ENCODE assay signal across 22 cellular contexts in the genomic region with DNA sequence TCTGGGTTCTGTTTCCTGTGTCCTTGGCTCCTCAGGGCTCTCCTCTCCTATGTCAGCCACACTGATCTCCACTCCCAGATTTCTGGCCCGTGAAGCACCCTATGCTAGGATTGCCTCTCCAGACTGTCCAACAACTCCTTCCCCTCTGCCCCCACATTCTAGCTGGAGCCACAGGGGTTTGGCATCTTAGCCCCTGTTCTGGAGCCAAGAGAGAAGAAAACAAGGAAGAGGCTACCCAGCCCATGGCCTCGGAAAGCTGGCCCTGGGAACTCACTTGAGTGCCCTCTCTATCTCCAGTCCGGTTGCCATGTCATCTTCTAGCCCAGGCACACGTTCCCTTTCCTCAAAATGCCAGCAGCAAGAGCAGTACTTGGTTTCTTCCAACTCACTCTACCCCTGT. TPM values are rescaled to one million over a fixed set of nuclear protein-coding genes. Genes with fewer than 3 reads are reported as not detected.
"Had no signal": no experiment of that assay in that cellular context is flagged by ENCODE, and none has a peak within 500 bp of the region (broad histone marks: within the 10 kb centered on the region; RNA-seq: fewer than 3 reads in every experiment).

No MANE protein-coding gene starts in this region.

- H3K4me3 ChIP-seq: colonic mucosa, gastrocnemius medialis, left lung, lower lobe of right lung, psoas muscle, right lobe of liver, suprapubic skin, thyroid gland had no signal

- H3K36me3 ChIP-seq: colonic mucosa, gastrocnemius medialis, left lung, lower lobe of right lung, neutrophil, right lobe of liver, suprapubic skin, thyroid gland had no signal

- H3K27me3 ChIP-seq: colonic mucosa, gastrocnemius medialis, left lung, neutrophil, right lobe of liver, thyroid gland had no signal

- H3K27ac Mint-ChIP-seq: endodermal cell; immature natural killer cell; natural killer cell treated with Interleukin-12 subunit alpha and Interleukin-12 subunit beta and Interleukin-15 and Interleukin-18, amount 100 ng/mL, for 72 hours; type B pancreatic cell had no signal

- ATAC-seq: gastrocnemius medialis; left lung; lower lobe of right lung; natural killer cell treated with Interleukin-12 subunit alpha and Interleukin-12 subunit beta and Interleukin-15 and Interleukin-18, amount 100 ng/mL, for 72 hours; psoas muscle; right lobe of liver; stimulated activated naive CD8-positive, alpha-beta T cell treated with anti-CD3 and anti-CD28 coated beads, Interleukin-15, Interleukin-2, amounts not matched to agents 100 U/mL and 50 U/mL, for 24 hours had no signal

- H3K27me3 Mint-ChIP-seq: natural killer cell treated with Interleukin-12 subunit alpha and Interleukin-12 subunit beta and Interleukin-15 and Interleukin-18, amount 100 ng/mL, for 72 hours had no signal

- H3K27ac ChIP-seq: colonic mucosa, left lung, lower lobe of right lung, neutrophil, psoas muscle, right lobe of liver, suprapubic skin, thyroid gland had no signal

- H3K9me3 Mint-ChIP-seq: immature natural killer cell; natural killer cell treated with Interleukin-12 subunit alpha and Interleukin-12 subunit beta and Interleukin-15 and Interleukin-18, amount 100 ng/mL, for 72 hours; type B pancreatic cell had no signal

- H3K36me3 Mint-ChIP-seq: immature natural killer cell; natural killer cell treated with Interleukin-12 subunit alpha and Interleukin-12 subunit beta and Interleukin-15 and Interleukin-18, amount 100 ng/mL, for 72 hours; type B pancreatic cell had no signal

- DNase-seq: colonic mucosa; effector CD4-positive, alpha-beta T cell; endodermal cell; immature natural killer cell; left lung; lower lobe of right lung; mesenchymal stem cell; midbrain; psoas muscle; right lobe of liver; stimulated activated CD4-positive, alpha-beta T cell treated with anti-CD3 and anti-CD28 coated beads, Interleukin-2, amount 100 ng/mL, for 24 hours; stimulated activated CD4-positive, alpha-beta T cell treated with anti-CD3 and anti-CD28 coated beads, Interleukin-4, amount 100 ng/mL, for 4 hours; stimulated activated naive CD8-positive, alpha-beta T cell treated with anti-CD3 and anti-CD28 coated beads, Interleukin-15, Interleukin-2, amounts not matched to agents 100 U/mL and 50 U/mL, for 24 hours; thyroid gland had no signal

- H3K9me3 ChIP-seq: colonic mucosa, gastrocnemius medialis, left lung, lower lobe of right lung, neutrophil, psoas muscle, right lobe of liver, suprapubic skin, thyroid gland had no signal

- H3K4me3 Mint-ChIP-seq: endodermal cell; immature natural killer cell; natural killer cell treated with Interleukin-12 subunit alpha and Interleukin-12 subunit beta and Interleukin-15 and Interleukin-18, amount 100 ng/mL, for 72 hours; type B pancreatic cell had no signal

RNA-seq across cellular contexts. Expression of gene GPR61, which starts 11.8 kb away (rescaled TPM):
- total RNA-seq: colonic mucosa; fibroblast of lung; gastrocnemius medialis; left lung; lower lobe of right lung; natural killer cell treated with Interleukin-12 subunit alpha and Interleukin-12 subunit beta and Interleukin-15 and Interleukin-18, amount 100 ng/mL, for 72 hours; osteoblast; right lobe of liver had no signal
- polyA plus RNA-seq: immature natural killer cell, keratinocyte had no signal
